In the genomic region with DNA sequence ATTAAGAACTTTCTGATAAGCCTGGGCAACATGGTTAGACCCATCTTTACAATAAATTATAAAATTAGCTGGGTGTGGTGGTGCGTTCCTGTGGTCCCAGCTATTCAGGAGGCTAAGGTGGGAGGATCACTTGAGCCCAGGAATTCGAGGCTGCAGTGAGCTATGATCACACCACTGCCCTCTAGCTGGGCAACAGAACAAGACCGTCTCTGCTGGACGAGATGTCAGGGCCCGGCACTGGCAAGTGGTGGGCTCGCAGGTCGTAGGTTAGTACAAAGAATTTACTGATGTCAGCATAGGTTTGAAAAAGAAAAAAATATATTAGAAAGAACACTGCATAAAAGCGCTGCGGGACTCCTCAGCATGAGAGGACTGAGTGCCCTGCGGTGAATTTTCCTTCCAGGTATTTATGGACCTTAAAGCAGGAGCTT, we compare ENCODE assay signal across 16 cellular contexts. TPM values are rescaled to one million over a fixed set of nuclear protein-coding genes. Genes with fewer than 3 reads are reported as not detected.
DNase-seq lines count a peak whose midpoint lies in the region; ATAC-seq and TF ChIP-seq lines count a peak whose summit lies in the region.
"Had no signal": no experiment of that assay in that cellular context is flagged by ENCODE, and none has a peak within 500 bp of the region (broad histone marks: within the 10 kb centered on the region; RNA-seq: fewer than 3 reads in every experiment).

No MANE protein-coding gene starts in this region.

- H3K36me3 Mint-ChIP-seq in chondrocyte (ENCODE audit: low read depth) (peaks cover 5% of the 10 kb centered on the region), type B pancreatic cell (peaks cover 5% of the 10 kb centered on the region)

- no peaks in the 10 kb centered on the region for H3K79me2 ChIP-seq in mammary epithelial cell (ENCODE audit: insufficient read depth, low read length)

- H3K27me3 ChIP-seq in HUES48 (ENCODE audit: control insufficient read depth, insufficient read depth, low read length): no peaks in the 10 kb centered on the region
- H3K27me3 ChIP-seq in mammary epithelial cell (ENCODE audit: insufficient read depth, low read length): no peaks in the 10 kb centered on the region
- H3K27me3 ChIP-seq: BLaER1, MG63 had no signal

- DNase-seq in chondrocyte (ENCODE audit: low spot score): no peak
- peak; percentile 57 for DNase-seq in iPS-NIHi7 (ENCODE audit: extremely low spot score)
- no peak for DNase-seq in type B pancreatic cell (ENCODE audit: extremely low spot score, unreplicated experiment)
- no peak for DNase-seq in mammary epithelial cell
- no peak for DNase-seq in Ammon's horn (ENCODE audit: low spot score)
- DNase-seq: MG63, NCI-H1092 treated with DMSO at 0.1 percent for 48 hours, NCI-H1694 treated with DMSO at 0.1 percent for 48 hours, NCI-H510A, NCI-H82 had no signal

- no peaks in the 10 kb centered on the region for H4K20me1 ChIP-seq in mammary epithelial cell (ENCODE audit: insufficient read depth, low read length)
- H4K20me1 ChIP-seq: BLaER1 had no signal

- peak; percentile 16 for TF ChIP-seq CTCF in chondrocyte (IDR thresholded peaks at IDR 0.05)
- TF ChIP-seq CTCF in type B pancreatic cell (conservative IDR thresholded peaks at IDR 0.05): peak; percentile 18
- no peak for TF ChIP-seq CTCF in mammary epithelial cell (conservative IDR thresholded peaks at IDR 0.05 in 1 of 2, IDR thresholded peaks at IDR 0.05 in 1 of 2; ENCODE audit: extremely low read depth in 1 of 2, insufficient read depth in 1 of 2, low read depth in 1 of 2, low read length in 2 of 2)

- WGBS in mammary epithelial cell (ENCODE audit: low coverage, missing lambda C conversion rate): 89% methylated on average over 10 of the region's 10 CpGs

- no peak overlapping the region for H3K4me2 ChIP-seq in mammary epithelial cell (ENCODE audit: insufficient read depth, low read depth, low read length)
- H3K4me2 ChIP-seq: BLaER1 had no signal

- H2AFZ ChIP-seq in mammary epithelial cell (ENCODE audit: low read depth, low read length): no peak overlapping the region

- BruUV-seq in mammary epithelial cell (replicated peaks; lab: Mats Ljungman, UMichigan): no TSS peak

- H3K9me3 Mint-ChIP-seq in chondrocyte (ENCODE audit: low read depth) (peaks cover 3% of the 10 kb centered on the region), type B pancreatic cell (no peaks in the 10 kb centered on the region)

- H3K4me3 ChIP-seq in HUES48 (ENCODE audit: low read depth, low read length) (peak overlapping the region; percentile 44), mammary epithelial cell (replicated peaks in 1 of 3; ENCODE audit: insufficient read depth in 1 of 3, low read depth in 2 of 3, low read length in 3 of 3) (no peak overlapping the region)
- H3K4me3 ChIP-seq: BLaER1, MG63 had no signal

- in situ Hi-C loops in mammary epithelial cell (cut with MboI; ENCODE audit: low sequenced_read_pairs in 2 of 2): no loop called here

- H3K27ac ChIP-seq in HUES48 (ENCODE audit: low read depth, low read length): peak overlapping the region; percentile 98
- H3K27ac ChIP-seq in mammary epithelial cell (ENCODE audit: insufficient read depth, low read depth, low read length): no peak overlapping the region
- H3K27ac ChIP-seq: BLaER1 had no signal

- intact Hi-C loops in mammary epithelial cell (cut with micrococcal nuclease): no loop called here

- H3K4me1 Mint-ChIP-seq in chondrocyte (ENCODE audit: low read depth) (peaks cover 12% of the 10 kb centered on the region), type B pancreatic cell (ENCODE audit: unreplicated experiment) (peaks cover 12% of the 10 kb centered on the region)

- no peak overlapping the region for H3K27ac Mint-ChIP-seq in chondrocyte (ENCODE audit: unreplicated experiment)
- H3K27ac Mint-ChIP-seq in type B pancreatic cell: peak overlapping the region; percentile 53

- H3K36me3 ChIP-seq in HUES48 (ENCODE audit: control insufficient read depth, insufficient read depth, low read length): no peaks in the 10 kb centered on the region
- no peaks in the 10 kb centered on the region for H3K36me3 ChIP-seq in mammary epithelial cell (ENCODE audit: insufficient read depth, low read length)
- H3K36me3 ChIP-seq: BLaER1 had no signal

- ATAC-seq in HG03280 (IDR thresholded peaks at IDR 0.05; ENCODE audit: unreplicated experiment): no peak
- ATAC-seq: Panc1, Right ventricle myocardium inferior, SK-N-SH treated with all-trans-retinoic acid at 6 μM for 48 hours had no signal

- CTCF ChIA-PET in mammary epithelial cell (lab: Charles Lee; ENCODE audit: low non-redundant PET): no interaction called here

- H3K27me3 Mint-ChIP-seq in chondrocyte (ENCODE audit: low read depth) (no peaks in the 10 kb centered on the region), type B pancreatic cell (no peaks in the 10 kb centered on the region)

- dilution Hi-C loops in mammary epithelial cell (cut with HindIII; ENCODE audit: low sequenced_read_pairs): no loop called here

- no peak overlapping the region for H3K4me3 Mint-ChIP-seq in chondrocyte (ENCODE audit: unreplicated experiment)
- H3K4me3 Mint-ChIP-seq in type B pancreatic cell: no peak overlapping the region

- H3K9ac ChIP-seq in HUES48 (ENCODE audit: low read depth, low read length) (peak overlapping the region; percentile 72), mammary epithelial cell (ENCODE audit: insufficient read depth, low read length) (no peak overlapping the region)
- H3K9ac ChIP-seq: BLaER1 had no signal

- H3K4me1 ChIP-seq in HUES48 (ENCODE audit: control insufficient read depth, insufficient read depth, low read length) (peaks cover 21% of the 10 kb centered on the region), mammary epithelial cell (ENCODE audit: insufficient read depth, low read length) (peaks cover 3% of the 10 kb centered on the region)

- H3K9me3 ChIP-seq in HUES48 (ENCODE audit: control insufficient read depth, insufficient read depth, low read length) (no peaks in the 10 kb centered on the region), mammary epithelial cell (replicated peaks; ENCODE audit: insufficient read depth, low read length) (no peaks in the 10 kb centered on the region)
- H3K9me3 ChIP-seq: MG63 had no signal

RNA-seq across cellular contexts. Expression of a gene that starts 15.7 kb away (rescaled TPM):
- total RNA-seq in chondrocyte: 9.3 to 13.6 TPM (median 9.5 TPM) in 3 replicates
- 45.1 and 105 TPM in 2 replicates for total RNA-seq in type B pancreatic cell (ENCODE audit: low replicate concordance)
- total RNA-seq in mammary epithelial cell: 10 to 100 TPM; 11.3 to 16.8 TPM
- 9.3 TPM for polyA plus RNA-seq in mammary epithelial cell
- 31.3 TPM for polyA minus RNA-seq in mammary epithelial cell

RNA-seq across cellular contexts. Expression of a gene that starts 16.5 kb away (rescaled TPM):
- total RNA-seq in chondrocyte (134 to 153 TPM (median 138 TPM) in 3 replicates), type B pancreatic cell (ENCODE audit: low replicate concordance) (285 and 326 TPM in 2 replicates), mammary epithelial cell (100 to 1,000 TPM; 146 to 175 TPM)
- polyA plus RNA-seq in mammary epithelial cell: 217 TPM
- polyA minus RNA-seq in mammary epithelial cell: 55.4 TPM

RNA-seq across cellular contexts. Expression of a gene that starts 58.5 kb away (rescaled TPM):
- total RNA-seq in chondrocyte: 86.7 to 129 TPM (median 124 TPM) in 3 replicates
- 46.0 and 58.1 TPM in 2 replicates for total RNA-seq in type B pancreatic cell (ENCODE audit: low replicate concordance)
- total RNA-seq in mammary epithelial cell: 100 to 1,000 TPM in 1 of 2 donors, 10 to 100 TPM in 1; 93.5 to 165 TPM
- polyA plus RNA-seq in mammary epithelial cell: 135 TPM
- 347 TPM for polyA minus RNA-seq in mammary epithelial cell

Comparison
In these comparisons a context has a peak if more than half of its experiments do, and no peak if none do; other contexts are left out.
1. CTCF ChIP-seq: peak in chondrocyte (single experiment) and type B pancreatic cell (single experiment); none in mammary epithelial cell (0 of 2).